ENCODE assay signal across 1 cellular context in the genomic region with DNA sequence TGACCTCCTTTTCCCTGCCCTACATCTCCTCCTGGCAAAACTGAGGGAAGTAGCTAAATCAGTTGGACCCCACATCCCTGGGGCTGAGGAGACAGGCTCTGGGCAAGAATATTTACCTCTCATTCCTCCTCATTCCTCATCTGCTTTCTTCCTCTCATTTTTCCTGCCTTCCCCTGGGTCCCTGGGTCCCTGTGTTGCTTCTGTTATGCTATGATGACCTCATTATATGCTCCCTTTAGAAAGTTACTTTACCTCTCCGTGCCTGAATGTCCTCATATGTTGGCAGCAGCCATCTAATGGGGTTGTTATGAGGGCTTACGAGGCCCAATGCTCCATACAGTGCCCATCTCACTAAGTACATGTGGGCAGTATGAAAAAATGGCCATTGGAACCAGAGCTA.
A peak's percentile ranks its signal among the peaks of the same experiment; 100 is the strongest.
TF ChIP-seq lines count a peak whose summit lies in the region.

No MANE protein-coding gene starts in this region.

TF ChIP-seq in HepG2, 621 proteins besides CTCF, POLR2A, EP300 and RAD21:
- TF ChIP-seq NFE2L1 (CRISPR knock-in tag; IDR thresholded peaks at IDR 0.05; ENCODE audit: borderline replicate concordance) = no peak
- TF ChIP-seq AKAP8 (CRISPR knock-in tag; IDR thresholded peaks at IDR 0.05) = no peak
- TF ChIP-seq, protein P1, sequence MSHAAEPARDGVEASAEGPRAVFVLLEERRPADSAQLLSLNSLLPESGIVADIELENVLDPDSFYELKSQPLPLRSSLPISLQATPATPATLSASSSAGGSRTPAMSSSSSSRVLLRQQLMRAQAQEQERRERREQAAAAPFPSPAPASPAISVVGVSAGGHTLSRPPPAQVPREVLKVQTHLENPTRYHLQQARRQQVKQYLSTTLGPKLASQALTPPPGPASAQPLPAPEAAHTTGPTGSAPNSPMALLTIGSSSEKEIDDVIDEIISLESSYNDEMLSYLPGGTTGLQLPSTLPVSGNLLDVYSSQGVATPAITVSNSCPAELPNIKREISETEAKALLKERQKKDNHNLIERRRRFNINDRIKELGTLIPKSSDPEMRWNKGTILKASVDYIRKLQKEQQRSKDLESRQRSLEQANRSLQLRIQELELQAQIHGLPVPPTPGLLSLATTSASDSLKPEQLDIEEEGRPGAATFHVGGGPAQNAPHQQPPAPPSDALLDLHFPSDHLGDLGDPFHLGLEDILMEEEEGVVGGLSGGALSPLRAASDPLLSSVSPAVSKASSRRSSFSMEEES (CRISPR knock-in tag; IDR thresholded peaks at IDR 0.05) = no peak
- TF ChIP-seq ZBTB20 (CRISPR knock-in tag; IDR thresholded peaks at IDR 0.05; ENCODE audit: borderline replicate concordance, low read depth) = no peak
- TF ChIP-seq ATF7 (IDR thresholded peaks at IDR 0.05) = peak; percentile 58
- TF ChIP-seq ATF7 (CRISPR knock-in tag; IDR thresholded peaks at IDR 0.05) = no peak
